ENCODE assay signal across 23 cellular contexts in the genomic region with DNA sequence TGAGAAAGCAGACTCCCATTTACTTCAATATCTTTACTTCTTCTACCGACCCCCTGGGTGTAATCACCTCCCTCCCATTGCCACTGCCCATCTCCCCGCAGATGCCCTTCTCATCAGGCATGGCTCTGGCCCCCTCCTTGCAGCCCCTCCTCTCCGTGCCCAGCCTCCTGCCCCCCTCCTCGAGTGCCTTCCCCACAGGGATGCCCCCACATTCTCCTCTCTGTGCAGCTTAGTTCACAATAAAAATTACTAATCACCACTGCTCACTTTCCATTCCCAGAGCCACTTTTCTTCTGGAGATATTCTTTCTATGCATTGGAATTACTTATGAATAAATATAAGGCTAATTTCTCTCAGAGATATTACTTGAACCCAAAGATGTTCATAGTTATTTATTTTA. TPM values are rescaled to one million over a fixed set of nuclear protein-coding genes. Genes with fewer than 3 reads are reported as not detected.
"Had no signal": no experiment of that assay in that cellular context is flagged by ENCODE, and none has a peak within 500 bp of the region (broad histone marks: within the 10 kb centered on the region; RNA-seq: fewer than 3 reads in every experiment).

No MANE protein-coding gene starts in this region.

- H3K27me3 ChIP-seq: colonic mucosa had no signal

- ATAC-seq: gastroesophageal sphincter, left ventricle myocardium superior had no signal

- H3K36me3 Mint-ChIP-seq: activated naive CD8-positive, alpha-beta T cell treated with anti-CD3 and anti-CD28 coated beads, Interleukin-2, amount 10 ng/mL, durations not matched to agents 7 days and 5 days had no signal

- H3K4me3 ChIP-seq: colonic mucosa, esophagus muscularis mucosa, gastroesophageal sphincter, sigmoid colon, smooth muscle cell, tibial artery had no signal

- H3K4me1 ChIP-seq: colonic mucosa, sigmoid colon, tibial artery had no signal

- DNase-seq: activated CD4-positive, alpha-beta T cell treated with anti-CD3 and anti-CD28 coated beads for 1 hour; activated naive CD4-positive, alpha-beta T cell; activated naive CD8-positive, alpha-beta T cell treated with anti-CD3 and anti-CD28 coated beads, Interleukin-2, amount 10 ng/mL, durations not matched to agents 7 days and 5 days; amygdala; colonic mucosa; hypothalamus; left ventricle myocardium superior; mammary epithelial cell; nucleus accumbens; sigmoid colon; stimulated activated CD4-positive, alpha-beta T cell treated with anti-CD3 and anti-CD28 coated beads, Interleukin-15, amount 100 ng/mL, for 24 hours; stimulated activated naive CD4-positive, alpha-beta T cell treated with Interleukin-2 at 50 U/mL for 16 hours; substantia nigra; T-helper 1 cell had no signal

- H3K27ac ChIP-seq: colonic mucosa, dorsolateral prefrontal cortex, esophagus muscularis mucosa, gastroesophageal sphincter, sigmoid colon, tibial artery had no signal

- H3K4me2 ChIP-seq: smooth muscle cell had no signal

- FAIRE-seq: bronchial epithelial cell, TTC549 had no signal

RNA-seq across cellular contexts. Expression of a gene that starts 31.3 kb away (rescaled TPM):
- total RNA-seq: activated naive CD8-positive, alpha-beta T cell treated with anti-CD3 and anti-CD28 coated beads, Interleukin-2, amount 10 ng/mL, durations not matched to agents 7 days and 5 days; bronchial epithelial cell; colonic mucosa; esophagus muscularis mucosa; gastroesophageal sphincter; left ventricle myocardium superior; mammary epithelial cell; sigmoid colon; smooth muscle cell; urinary bladder had no signal
- polyA plus RNA-seq: mammary epithelial cell, neural cell, sigmoid colon, smooth muscle cell, urinary bladder had no signal
